8 cellular contexts compared by ENCODE assay signal in genomic region chr19:10403137-10404021, GRCh38. TPM values are rescaled to one million over a fixed set of nuclear protein-coding genes. Genes with fewer than 3 reads are reported as not detected.
DNase-seq lines count a peak whose midpoint lies in the region; ATAC-seq and TF ChIP-seq lines count a peak whose summit lies in the region.

Gene CDC37 (minus strand): TSS chr19:10403542. CDS start chr19:10403479, 63 bp downstream.

- H3K27ac ChIP-seq in DOHH2 (ENCODE audit: low read depth, low read length) (peak within 1 kb of the TSS; percentile 55), GM23338 (ENCODE audit: low read depth) (peak within 1 kb of the TSS; percentile 59; the same call in 1 of the 2 replicates), fibroblast of lung (ENCODE audit: insufficient read depth, low read length) (peak within 1 kb of the TSS; percentile 98)

- H2AFZ ChIP-seq in GM23338 (peak within 1 kb of the TSS; percentile 98), fibroblast of lung (ENCODE audit: low read length) (peak within 1 kb of the TSS; percentile 99)

- H3K4me1 Mint-ChIP-seq in GM23338, result peaks cover 20% of the 10 kb centered on the region
- H3K4me1 Mint-ChIP-seq in natural killer cell, result peaks cover 60 to 77% of the 10 kb centered on the region in 2 donors

- H3K9me3 Mint-ChIP-seq in GM23338 (no peaks in the 10 kb centered on the region), natural killer cell (no peaks in the 10 kb centered on the region)

- peak within 1 kb of the TSS; percentile 94 for H3K9ac ChIP-seq in fibroblast of lung (ENCODE audit: insufficient read depth, low read length)

- H4K20me1 ChIP-seq in DOHH2 (ENCODE audit: control insufficient read depth, insufficient read depth, low read depth, low read length) (peaks cover 5% of the 10 kb centered on the region; the same call in 1 of the 2 replicates), GM23338 (replicated peaks; ENCODE audit: insufficient read depth) (peaks cover 31% of the 10 kb centered on the region), fibroblast of lung (ENCODE audit: control insufficient read depth, extremely low read depth, insufficient read depth, low read length) (peaks cover 2% of the 10 kb centered on the region)

- peaks cover 12% of the 10 kb centered on the region for H3K36me3 Mint-ChIP-seq in GM23338 (ENCODE audit: low read depth)
- H3K36me3 Mint-ChIP-seq in natural killer cell, result no peaks in the 10 kb centered on the region

- H3K4me2 ChIP-seq in DOHH2 (ENCODE audit: low read length) (peak within 1 kb of the TSS; percentile 95), GM23338 (peak within 1 kb of the TSS; percentile 95), fibroblast of lung (ENCODE audit: extremely low read depth, insufficient read depth, low read length) (peak within 1 kb of the TSS; percentile 100)

- H3F3A ChIP-seq in DOHH2 (ENCODE audit: control insufficient read depth, insufficient read depth) (peaks cover 22% of the 10 kb centered on the region), GM23338 (replicated peaks; ENCODE audit: low read depth) (peaks cover 13% of the 10 kb centered on the region; the same call in 1 of the 2 replicates)

- H3K9me2 ChIP-seq in DOHH2 (replicated peaks; ENCODE audit: control insufficient read depth, low read length) (no peaks in the 10 kb centered on the region), GM23338 (ENCODE audit: insufficient read depth) (no peaks in the 10 kb centered on the region)

- TF ChIP-seq CTCF in DOHH2 (IDR thresholded peaks at IDR 0.05; ENCODE audit: low read depth, low read length, poor library complexity, severe bottlenecking) (no peak), GM23338 (conservative IDR thresholded peaks at IDR 0.05; ENCODE audit: low read depth in 2 of 2) (no peak), LNCaP clone FGC (IDR thresholded peaks at IDR 0.05; ENCODE audit: control insufficient read depth, extremely low read depth, insufficient read depth) (no peak), fibroblast of lung (conservative IDR thresholded peaks at IDR 0.05 in 1 of 2, IDR thresholded peaks at IDR 0.05 in 1 of 2; ENCODE audit: low read depth in 1 of 2, low read length in 2 of 2) (no peak), natural killer cell (IDR thresholded peaks at IDR 0.05) (no peak)

- H3K4me3 ChIP-seq in DOHH2 (ENCODE audit: low read length), result peak within 1 kb of the TSS; percentile 92
- peak within 1 kb of the TSS; percentile 99 for H3K4me3 ChIP-seq in GM23338
- H3K4me3 ChIP-seq in LNCaP clone FGC (ENCODE audit: low read depth, low read length), result peak within 1 kb of the TSS; percentile 100
- peak within 1 kb of the TSS; percentile 66 to 99 (median 93) for H3K4me3 ChIP-seq in fibroblast of lung (replicated peaks in 1 of 4; ENCODE audit: control extremely low read depth in 1 of 4, insufficient read depth in 1 of 4, low read depth in 3 of 4, low read length in 4 of 4)

- H3K27me3 ChIP-seq in DOHH2 (ENCODE audit: control insufficient read depth, low read length) (no peaks in the 10 kb centered on the region), GM23338 (ENCODE audit: insufficient read depth) (peaks cover 29% of the 10 kb centered on the region), fibroblast of lung (ENCODE audit: control insufficient read depth, insufficient read depth, low read length) (peaks cover 9% of the 10 kb centered on the region)

- H3K4me1 ChIP-seq in DOHH2 (ENCODE audit: control insufficient read depth, low read length), result peaks cover 81% of the 10 kb centered on the region
- H3K4me1 ChIP-seq in GM23338 (ENCODE audit: insufficient read depth), result peaks cover 10% of the 10 kb centered on the region; the same call in 1 of the 2 replicates
- H3K4me1 ChIP-seq in fibroblast of lung (ENCODE audit: control insufficient read depth, extremely low read depth, insufficient read depth, low read length), result peaks cover 3% of the 10 kb centered on the region

- intact Hi-C loops in natural killer cell (cut with micrococcal nuclease), result loop anchor here (1.0 to 5.0 kb wide), 4 partner anchors 13 to 74 kb away; no protein-coding TSS in a partner anchor

- H3K36me3 ChIP-seq in DOHH2 (ENCODE audit: control insufficient read depth, low read length) (peaks cover 42% of the 10 kb centered on the region), GM23338 (ENCODE audit: insufficient read depth) (no peaks in the 10 kb centered on the region), fibroblast of lung (ENCODE audit: control insufficient read depth, insufficient read depth, low read length) (peaks cover 4% of the 10 kb centered on the region)

- DNase-seq in GM23338 (ENCODE audit: low spot score) (peak; percentile 98), LNCaP clone FGC (ENCODE audit: low read depth) (peak; percentile 78), RPMI8226 (peak; percentile 97), fibroblast of lung (ENCODE audit: low read depth in 2 of 2) (peak; percentile 94 to 97), natural killer cell (peak; percentile 99)
- DNase-seq in activated T-helper 1 cell treated with anti-CD3 and anti-CD28 coated beads, Interleukin-2, amount 50 U/mL, for 16 hours (ENCODE audit: low read depth in 1 of 2, low spot score in 1 of 2), result peak; percentile 96 to 98
- DNase-seq in stimulated activated naive CD4-positive, alpha-beta T cell (lab: John Stamatoyannopoulos, UW), result peak; percentile 93 to 97 (median 94)

- ATAC-seq in GM23338 (peak; percentile 69), natural killer cell (peak; percentile 59 to 89 (median 71))

- H3K27ac Mint-ChIP-seq in GM23338 (peak within 1 kb of the TSS; percentile 97), natural killer cell (peak within 1 kb of the TSS; percentile 97 to 98)

- peaks cover 56% of the 10 kb centered on the region for H3K79me2 ChIP-seq in DOHH2 (ENCODE audit: control insufficient read depth, low read length)
- H3K79me2 ChIP-seq in GM23338 (replicated peaks; ENCODE audit: insufficient read depth), result peaks cover 49% of the 10 kb centered on the region
- H3K79me2 ChIP-seq in fibroblast of lung (ENCODE audit: control insufficient read depth, insufficient read depth, low read length), result peaks cover 46% of the 10 kb centered on the region

- H3K27me3 Mint-ChIP-seq in GM23338 (ENCODE audit: insufficient read depth, low read depth, poor library complexity), result peaks cover 31% of the 10 kb centered on the region
- H3K27me3 Mint-ChIP-seq in natural killer cell (ENCODE audit: low read depth in 2 of 2), result no peaks in the 10 kb centered on the region

- H3K4me3 Mint-ChIP-seq in GM23338 (peak within 1 kb of the TSS; percentile 97), natural killer cell (peak within 1 kb of the TSS; percentile 94)

- H3K9me3 ChIP-seq in DOHH2 (ENCODE audit: control insufficient read depth, insufficient read depth, low read length) (no peaks in the 10 kb centered on the region), fibroblast of lung (ENCODE audit: control insufficient read depth, insufficient read depth, low read depth, low read length) (no peaks in the 10 kb centered on the region)

TF ChIP-seq in GM23338, 12 proteins besides CTCF, POLR2A, EP300 and RAD21 (continues in another document):
- no peak for TF ChIP-seq JUNB (IDR thresholded peaks at IDR 0.05; ENCODE audit: unreplicated experiment)

RNA-seq across cellular contexts. Expression of gene CDC37, which starts in this region (rescaled TPM):
- total RNA-seq in GM23338 (2014; rRNA removed; shearing (Covaris generic)), result 163 and 183 TPM in 2 replicates
- polyA plus RNA-seq in GM23338 (2016; fragmentation: Nextera tagmentation; extraction: Ambion mirVana) (270 and 280 TPM in 2 replicates), fibroblast of lung (266 and 342 TPM in 2 replicates)
- total RNA-seq in fibroblast of lung (108 and 129 TPM in 2 replicates), natural killer cell (100 to 1,000 TPM; 211 to 242 (median 223) TPM)
- 177 and 255 TPM in 2 replicates for polyA plus RNA-seq in fibroblast of lung (2012)
- 139 and 172 TPM in 2 replicates for polyA minus RNA-seq in fibroblast of lung (ENCODE audit: low replicate concordance)

Comparison
In these comparisons a context has a peak if more than half of its experiments do, and no peak if none do; other contexts are left out.
1. Peak in every context shown above with its lines: DNase-seq, ATAC-seq, H3K4me3 ChIP-seq and H3K27ac ChIP-seq.